23 cellular contexts compared by ENCODE assay signal in genomic region chr17:72682597-72682996, GRCh38.
DNase-seq lines count a peak whose midpoint lies in the region; ATAC-seq and TF ChIP-seq lines count a peak whose summit lies in the region.
"Had no signal": no experiment of that assay in that cellular context is flagged by ENCODE, and none has a peak within 500 bp of the region (broad histone marks: within the 10 kb centered on the region; RNA-seq: fewer than 3 reads in every experiment).

No MANE protein-coding gene starts in this region.

- BruUV-seq in HCT116 (replicated peaks; lab: Mats Ljungman, UMichigan): no TSS peak

- peak overlapping the region; percentile 73 for H3K4me2 ChIP-seq in HCT116 (ENCODE audit: low read length)

- H3K9me3 ChIP-seq in HCT116 (ENCODE audit: control insufficient read depth in 1 of 2, insufficient read depth in 1 of 2, low read depth in 1 of 2, low read length in 2 of 2) (no peaks in the 10 kb centered on the region), RWPE2 (ENCODE audit: severe bottlenecking) (no peaks in the 10 kb centered on the region)
- H3K9me3 ChIP-seq: SJCRH30, vagina had no signal

- no peak overlapping the region for H3K4me3 ChIP-seq in HCT116 (replicated peaks in 1 of 2; ENCODE audit: low read depth in 1 of 2, low read length in 2 of 2)
- no peak overlapping the region for H3K4me3 ChIP-seq in RWPE2 (ENCODE audit: severe bottlenecking)
- H3K4me3 ChIP-seq: BLaER1 treated with 17β-estradiol and CSF1 and Interleukin-3, amounts not matched to agents 10 nM and 100 nM; cardiac muscle cell; SJCRH30; vagina had no signal

- H3K27ac ChIP-seq in HCT116 (ENCODE audit: low read depth, low read length) (peak overlapping the region; percentile 87), RWPE2 (ENCODE audit: poor library complexity, severe bottlenecking) (peak overlapping the region; percentile 76)
- H3K27ac ChIP-seq: cardiac muscle cell, SJCRH30, vagina, WERI-Rb-1 had no signal

- no peak for TF ChIP-seq POLR2A in HCT116 (IDR thresholded peaks at IDR 0.05; ENCODE audit: borderline replicate concordance, extremely low read depth, insufficient read depth, insufficient read length)

- ATAC-seq in HCT116: no peak
- no peak for ATAC-seq in RWPE2 (ENCODE audit: low read depth)
- ATAC-seq: activated naive CD8-positive, alpha-beta T cell treated with anti-CD3 and anti-CD28 coated beads, Interleukin-2, amount 50 U/mL, for 24 hours; T-helper 17 cell had no signal

- H3K27me3 ChIP-seq in HCT116 (ENCODE audit: insufficient read depth, low read length): no peaks in the 10 kb centered on the region
- H3K27me3 ChIP-seq in RWPE2 (ENCODE audit: insufficient read depth, poor library complexity, severe bottlenecking): no peaks in the 10 kb centered on the region
- H3K27me3 ChIP-seq: BLaER1 treated with 17β-estradiol and CSF1 and Interleukin-3, amounts not matched to agents 10 nM and 100 nM; cardiac muscle cell; vagina had no signal

- RAD21 ChIA-PET in HCT116 (lab: Charles Lee; ENCODE audit: low non-redundant PET in 1 of 2, low total read pairs in 2 of 2, uncharacterized antibody in 2 of 2, unreplicated experiment in 2 of 2): interaction anchor here (0.5 to 3.6 kb wide), 5 partner anchors 44 to 126 kb away, joined by 3 to 14 read pairs (median 6); no protein-coding TSS in a partner anchor

- peak overlapping the region; percentile 46; the same call in 1 of the 2 replicates for H3K9ac ChIP-seq in HCT116 (ENCODE audit: low read length)
- H3K9ac ChIP-seq: BLaER1 treated with 17β-estradiol and CSF1 and Interleukin-3, amounts not matched to agents 10 nM and 100 nM had no signal

- POLR2A ChIA-PET in HCT116 (lab: Charles Lee): interaction anchor here (0.7 to 4.5 kb wide), 7 partner anchors 11 to 1255 kb away, joined by 3 to 33 read pairs (median 4); no protein-coding TSS in a partner anchor

- intact Hi-C loops in HCT116 (cut with micrococcal nuclease): loop anchor here (2.0 to 5.0 kb wide), 2 partner anchors 34 to 90 kb away; no protein-coding TSS in a partner anchor

- no peaks in the 10 kb centered on the region for H4K20me1 ChIP-seq in HCT116 (ENCODE audit: insufficient read depth)
- H4K20me1 ChIP-seq: BLaER1 treated with 17β-estradiol and CSF1 and Interleukin-3, amounts not matched to agents 10 nM and 100 nM had no signal

- no peaks in the 10 kb centered on the region for H3K9me2 ChIP-seq in HCT116 (ENCODE audit: insufficient read depth)

- H3K36me3 ChIP-seq in HCT116 (ENCODE audit: control insufficient read depth in 1 of 2, insufficient read depth in 2 of 2, low read length in 2 of 2) (no peaks in the 10 kb centered on the region), RWPE2 (ENCODE audit: low read depth) (no peaks in the 10 kb centered on the region)
- H3K36me3 ChIP-seq: cardiac muscle cell, SJCRH30, vagina had no signal

- no peak for TF ChIP-seq RAD21 in HCT116 (IDR thresholded peaks at IDR 0.05; ENCODE audit: low read depth)

- CTCF ChIA-PET in HCT116 (lab: Charles Lee): interaction anchor here (1.3 to 4.6 kb wide), 3 partner anchors 11 to 126 kb away, joined by 4 to 34 read pairs (median 6); no protein-coding TSS in a partner anchor

- peak; percentile 79 for DNase-seq in A172 (ENCODE audit: low spot score)
- DNase-seq in HCT116 (ENCODE audit: low read depth, low spot score): no peak
- no peak for DNase-seq in RWPE2 (ENCODE audit: low spot score)
- peak; percentile 75 for DNase-seq in iris pigment epithelial cell (ENCODE audit: low read depth)
- no peak for DNase-seq in Kasumi-1 (lab: John Stamatoyannopoulos, UW)
- DNase-seq in activated naive CD4-positive, alpha-beta T cell (lab: John Stamatoyannopoulos, UW): no peak
- no peak for DNase-seq in NCI-H2227 (lab: John Stamatoyannopoulos, UW; ENCODE audit: unreplicated experiment)
- DNase-seq in HuH-7.5 (ENCODE audit: low spot score): no peak
- DNase-seq: ACHN; activated CD4-positive, alpha-beta T cell treated with anti-CD3 and anti-CD28 coated beads, Interleukin-2, amount 50 U/mL, for 4 hours; activated CD8-positive, alpha-beta memory T cell treated with anti-CD3 and anti-CD28 coated beads, Interleukin-2, amount 50 U/mL, for 48 hours; activated effector memory CD4-positive, alpha-beta T cell treated with Interleukin-2 at 50 U/mL for 16 hours; activated naive CD8-positive, alpha-beta T cell treated with anti-CD3 and anti-CD28 coated beads, Interleukin-2, amount 50 U/mL, for 24 hours; GOT3; NCI-H1436 treated with DMSO at 0.1 percent for 48 hours; NCI-H2171; NCI-H774; SJCRH30; T-helper 17 cell; WERI-Rb-1 had no signal

- no peaks in the 10 kb centered on the region for H3K79me2 ChIP-seq in HCT116 (ENCODE audit: insufficient read depth, low read length)

- TF ChIP-seq CTCF in HCT116 (IDR thresholded peaks at IDR 0.05 in 2 of 3, conservative IDR thresholded peaks at IDR 0.05 in 1 of 3; ENCODE audit: borderline replicate concordance in 1 of 3, insufficient read depth in 1 of 3, low read depth in 2 of 3, low read length in 2 of 3) (no peak), RWPE2 (IDR thresholded peaks at IDR 0.05; ENCODE audit: poor library complexity, severe bottlenecking) (no peak)

- H3K4me1 ChIP-seq in HCT116 (ENCODE audit: control insufficient read depth in 1 of 2, insufficient read depth in 2 of 2, low read length in 2 of 2) (peaks cover 57 to 74% of the 10 kb centered on the region in 2 experiments), RWPE2 (ENCODE audit: insufficient read depth, poor library complexity, severe bottlenecking) (peaks cover 36% of the 10 kb centered on the region)
- H3K4me1 ChIP-seq: SJCRH30 had no signal

- no peak overlapping the region for H2AFZ ChIP-seq in HCT116 (ENCODE audit: low read depth, low read length, poor library complexity, severe bottlenecking)

TF ChIP-seq in HCT116, 20 proteins besides CTCF, POLR2A, EP300 and RAD21:
- TF ChIP-seq TCF7L2 (IDR thresholded peaks at IDR 0.05; ENCODE audit: borderline replicate concordance, extremely low read depth, insufficient read depth, insufficient read length) (no peak), YY1 (IDR thresholded peaks at IDR 0.05; ENCODE audit: extremely low read depth, insufficient replicate concordance, low read depth, low read length) (no peak), CEBPB (IDR thresholded peaks at IDR 0.05; ENCODE audit: low read depth) (peak; percentile 43; the same call in 1 of the 2 replicates), REST (IDR thresholded peaks at IDR 0.05; ENCODE audit: low read depth) (no peak), SIN3A (IDR thresholded peaks at IDR 0.05; ENCODE audit: low read depth) (no peak), EZH2 (IDR thresholded peaks at IDR 0.05) (no peak), FOSL1 (IDR thresholded peaks at IDR 0.05; ENCODE audit: low read depth) (no peak), MAX (IDR thresholded peaks at IDR 0.05) (peak; percentile 49), SRF (IDR thresholded peaks at IDR 0.05; ENCODE audit: low read depth) (no peak), JUND (IDR thresholded peaks at IDR 0.05) (0 out of 2 replicates have a peak, but pooled peaks have one; percentile 9)

Comparison
In these comparisons a context has a peak if more than half of its experiments do, and no peak if none do; other contexts are left out.
1. DNase-seq: peak in A172 (single experiment) and iris pigment epithelial cell (single experiment); none in HCT116 (single experiment), RWPE2 (single experiment), Kasumi-1 (0 of 2), activated naive CD4-positive, alpha-beta T cell (0 of 4), NCI-H2227 (single experiment) and HuH-7.5 (single experiment).